ENCODE assay signal across 2 cellular contexts in the genomic region with DNA sequence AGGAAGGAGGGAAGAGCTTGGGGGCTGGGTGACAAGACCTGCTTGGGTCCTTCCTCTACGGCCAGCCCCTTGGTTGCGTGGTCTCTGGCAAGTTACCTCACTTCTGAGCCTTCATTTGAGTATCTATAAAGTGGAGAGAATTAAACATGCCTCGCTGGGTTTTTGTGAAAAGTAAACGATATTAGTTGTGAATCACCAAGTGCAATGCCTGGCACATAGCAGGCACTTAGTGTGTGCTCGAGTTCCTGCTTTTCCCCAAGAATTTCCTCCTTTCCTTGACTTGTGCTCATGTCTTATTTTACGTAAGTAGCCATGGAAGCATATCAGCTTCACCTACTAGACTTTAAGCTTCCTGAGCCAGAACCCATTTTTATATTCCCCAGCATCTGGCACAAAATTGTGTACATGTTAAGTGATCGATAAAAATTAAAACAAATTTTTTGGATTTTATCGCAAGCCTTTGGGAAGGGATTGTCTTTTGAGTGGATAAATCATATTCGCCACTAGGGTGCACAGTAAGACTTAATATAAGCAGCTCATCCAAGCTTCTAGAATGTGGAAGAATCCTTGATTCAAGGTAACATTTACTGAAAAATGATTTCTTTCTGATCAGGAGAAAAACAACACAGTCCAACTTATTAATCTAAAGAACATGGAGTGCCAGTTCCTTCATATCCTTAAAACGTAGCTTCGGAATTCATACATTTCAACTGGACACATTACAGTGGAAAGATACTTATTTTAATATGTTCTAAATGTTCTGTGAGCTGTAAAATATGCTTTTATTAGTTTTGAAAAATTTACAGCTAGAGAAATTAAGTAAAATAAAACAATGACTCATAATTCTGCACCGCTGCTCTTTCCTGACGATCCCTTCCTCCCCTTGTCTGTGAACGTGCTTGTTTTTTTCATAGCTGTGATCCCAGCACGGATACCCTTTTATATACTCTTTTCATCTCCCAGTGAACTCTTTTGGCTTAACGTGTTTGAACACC.
A peak's percentile ranks its signal among the peaks of the same experiment; 100 is the strongest.
TF ChIP-seq lines count a peak whose summit lies in the region.

No MANE protein-coding gene starts in this region.

TF ChIP-seq in HEK293, 187 proteins besides CTCF, POLR2A, EP300 and RAD21 (continued from another document):
- TF ChIP-seq, protein P1, sequence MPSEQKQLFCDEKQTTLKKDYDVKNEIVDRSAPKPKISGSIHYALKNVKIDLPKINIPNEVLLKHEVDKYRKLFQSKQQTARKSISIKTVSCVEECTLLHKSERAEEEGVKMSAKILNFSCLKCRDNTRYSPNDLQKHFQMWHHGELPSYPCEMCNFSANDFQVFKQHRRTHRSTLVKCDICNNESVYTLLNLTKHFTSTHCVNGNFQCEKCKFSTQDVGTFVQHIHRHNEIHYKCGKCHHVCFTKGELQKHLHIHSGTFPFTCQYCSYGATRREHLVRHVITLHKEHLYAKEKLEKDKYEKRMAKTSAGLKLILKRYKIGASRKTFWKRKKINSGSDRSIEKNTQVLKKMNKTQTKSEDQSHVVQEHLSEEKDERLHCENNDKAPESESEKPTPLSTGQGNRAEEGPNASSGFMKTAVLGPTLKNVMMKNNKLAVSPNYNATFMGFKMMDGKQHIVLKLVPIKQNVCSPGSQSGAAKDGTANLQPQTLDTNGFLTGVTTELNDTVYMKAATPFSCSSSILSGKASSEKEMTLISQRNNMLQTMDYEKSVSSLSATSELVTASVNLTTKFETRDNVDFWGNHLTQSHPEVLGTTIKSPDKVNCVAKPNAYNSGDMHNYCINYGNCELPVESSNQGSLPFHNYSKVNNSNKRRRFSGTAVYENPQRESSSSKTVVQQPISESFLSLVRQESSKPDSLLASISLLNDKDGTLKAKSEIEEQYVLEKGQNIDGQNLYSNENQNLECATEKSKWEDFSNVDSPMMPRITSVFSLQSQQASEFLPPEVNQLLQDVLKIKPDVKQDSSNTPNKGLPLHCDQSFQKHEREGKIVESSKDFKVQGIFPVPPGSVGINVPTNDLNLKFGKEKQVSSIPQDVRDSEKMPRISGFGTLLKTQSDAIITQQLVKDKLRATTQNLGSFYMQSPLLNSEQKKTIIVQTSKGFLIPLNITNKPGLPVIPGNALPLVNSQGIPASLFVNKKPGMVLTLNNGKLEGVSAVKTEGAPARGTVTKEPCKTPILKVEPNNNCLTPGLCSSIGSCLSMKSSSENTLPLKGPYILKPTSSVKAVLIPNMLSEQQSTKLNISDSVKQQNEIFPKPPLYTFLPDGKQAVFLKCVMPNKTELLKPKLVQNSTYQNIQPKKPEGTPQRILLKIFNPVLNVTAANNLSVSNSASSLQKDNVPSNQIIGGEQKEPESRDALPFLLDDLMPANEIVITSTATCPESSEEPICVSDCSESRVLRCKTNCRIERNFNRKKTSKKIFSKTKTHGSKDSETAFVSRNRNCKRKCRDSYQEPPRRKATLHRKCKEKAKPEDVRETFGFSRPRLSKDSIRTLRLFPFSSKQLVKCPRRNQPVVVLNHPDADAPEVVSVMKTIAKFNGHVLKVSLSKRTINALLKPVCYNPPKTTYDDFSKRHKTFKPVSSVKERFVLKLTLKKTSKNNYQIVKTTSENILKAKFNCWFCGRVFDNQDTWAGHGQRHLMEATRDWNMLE (tag by site-specific recombination; conservative IDR thresholded peaks at IDR 0.05; ENCODE audit: low read depth) = 0 out of 2 replicates have a peak, but pooled peaks have one; percentile 10
- TF ChIP-seq ZNF654 (tag by site-specific recombination; IDR thresholded peaks at IDR 0.05; ENCODE audit: low read depth) (peak; percentile 83), ZBTB21 (tag by site-specific recombination; IDR thresholded peaks at IDR 0.05) (no peak), ZNF585B (tag by site-specific recombination; IDR thresholded peaks at IDR 0.05) (no peak), HOXC10 (CRISPR knock-in tag; IDR thresholded peaks at IDR 0.05) (no peak), ZFP37 (tag by site-specific recombination; IDR thresholded peaks at IDR 0.05) (no peak), ZNF24 (tag by site-specific recombination; IDR thresholded peaks at IDR 0.05) (no peak), ZNF433 (tag by site-specific recombination; IDR thresholded peaks at IDR 0.05; ENCODE audit: low read depth) (no peak)
- TF ChIP-seq, protein P2, sequence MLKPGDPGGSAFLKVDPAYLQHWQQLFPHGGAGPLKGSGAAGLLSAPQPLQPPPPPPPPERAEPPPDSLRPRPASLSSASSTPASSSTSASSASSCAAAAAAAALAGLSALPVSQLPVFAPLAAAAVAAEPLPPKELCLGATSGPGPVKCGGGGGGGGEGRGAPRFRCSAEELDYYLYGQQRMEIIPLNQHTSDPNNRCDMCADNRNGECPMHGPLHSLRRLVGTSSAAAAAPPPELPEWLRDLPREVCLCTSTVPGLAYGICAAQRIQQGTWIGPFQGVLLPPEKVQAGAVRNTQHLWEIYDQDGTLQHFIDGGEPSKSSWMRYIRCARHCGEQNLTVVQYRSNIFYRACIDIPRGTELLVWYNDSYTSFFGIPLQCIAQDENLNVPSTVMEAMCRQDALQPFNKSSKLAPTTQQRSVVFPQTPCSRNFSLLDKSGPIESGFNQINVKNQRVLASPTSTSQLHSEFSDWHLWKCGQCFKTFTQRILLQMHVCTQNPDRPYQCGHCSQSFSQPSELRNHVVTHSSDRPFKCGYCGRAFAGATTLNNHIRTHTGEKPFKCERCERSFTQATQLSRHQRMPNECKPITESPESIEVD (tag by site-specific recombination; IDR thresholded peaks at IDR 0.05) = peak; percentile 56
- TF ChIP-seq, protein P3, sequence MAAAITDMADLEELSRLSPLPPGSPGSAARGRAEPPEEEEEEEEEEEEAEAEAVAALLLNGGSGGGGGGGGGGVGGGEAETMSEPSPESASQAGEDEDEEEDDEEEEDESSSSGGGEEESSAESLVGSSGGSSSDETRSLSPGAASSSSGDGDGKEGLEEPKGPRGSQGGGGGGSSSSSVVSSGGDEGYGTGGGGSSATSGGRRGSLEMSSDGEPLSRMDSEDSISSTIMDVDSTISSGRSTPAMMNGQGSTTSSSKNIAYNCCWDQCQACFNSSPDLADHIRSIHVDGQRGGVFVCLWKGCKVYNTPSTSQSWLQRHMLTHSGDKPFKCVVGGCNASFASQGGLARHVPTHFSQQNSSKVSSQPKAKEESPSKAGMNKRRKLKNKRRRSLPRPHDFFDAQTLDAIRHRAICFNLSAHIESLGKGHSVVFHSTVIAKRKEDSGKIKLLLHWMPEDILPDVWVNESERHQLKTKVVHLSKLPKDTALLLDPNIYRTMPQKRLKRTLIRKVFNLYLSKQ (tag by site-specific recombination; IDR thresholded peaks at IDR 0.05; ENCODE audit: borderline replicate concordance) = no peak

TF ChIP-seq in SK-N-SH treated with all-trans-retinoic acid at 6 μM for 48 hours, 23 proteins besides CTCF, POLR2A, EP300 and RAD21 (continued from another document):
- TF ChIP-seq, protein P4, sequence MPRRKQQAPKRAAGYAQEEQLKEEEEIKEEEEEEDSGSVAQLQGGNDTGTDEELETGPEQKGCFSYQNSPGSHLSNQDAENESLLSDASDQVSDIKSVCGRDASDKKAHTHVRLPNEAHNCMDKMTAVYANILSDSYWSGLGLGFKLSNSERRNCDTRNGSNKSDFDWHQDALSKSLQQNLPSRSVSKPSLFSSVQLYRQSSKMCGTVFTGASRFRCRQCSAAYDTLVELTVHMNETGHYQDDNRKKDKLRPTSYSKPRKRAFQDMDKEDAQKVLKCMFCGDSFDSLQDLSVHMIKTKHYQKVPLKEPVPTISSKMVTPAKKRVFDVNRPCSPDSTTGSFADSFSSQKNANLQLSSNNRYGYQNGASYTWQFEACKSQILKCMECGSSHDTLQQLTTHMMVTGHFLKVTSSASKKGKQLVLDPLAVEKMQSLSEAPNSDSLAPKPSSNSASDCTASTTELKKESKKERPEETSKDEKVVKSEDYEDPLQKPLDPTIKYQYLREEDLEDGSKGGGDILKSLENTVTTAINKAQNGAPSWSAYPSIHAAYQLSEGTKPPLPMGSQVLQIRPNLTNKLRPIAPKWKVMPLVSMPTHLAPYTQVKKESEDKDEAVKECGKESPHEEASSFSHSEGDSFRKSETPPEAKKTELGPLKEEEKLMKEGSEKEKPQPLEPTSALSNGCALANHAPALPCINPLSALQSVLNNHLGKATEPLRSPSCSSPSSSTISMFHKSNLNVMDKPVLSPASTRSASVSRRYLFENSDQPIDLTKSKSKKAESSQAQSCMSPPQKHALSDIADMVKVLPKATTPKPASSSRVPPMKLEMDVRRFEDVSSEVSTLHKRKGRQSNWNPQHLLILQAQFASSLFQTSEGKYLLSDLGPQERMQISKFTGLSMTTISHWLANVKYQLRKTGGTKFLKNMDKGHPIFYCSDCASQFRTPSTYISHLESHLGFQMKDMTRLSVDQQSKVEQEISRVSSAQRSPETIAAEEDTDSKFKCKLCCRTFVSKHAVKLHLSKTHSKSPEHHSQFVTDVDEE (CRISPR knock-in tag; IDR thresholded peaks at IDR 0.05) = no peak
- no peak for TF ChIP-seq ARNTL (CRISPR knock-in tag; IDR thresholded peaks at IDR 0.05; ENCODE audit: borderline replicate concordance, low read depth)
- TF ChIP-seq BACH2 (CRISPR knock-in tag; IDR thresholded peaks at IDR 0.05; ENCODE audit: borderline replicate concordance) = no peak
